In genomic region chr4:101356928-101357327, GRCh38 we compare ENCODE assay signal across 13 cellular contexts. TPM values are rescaled to one million over a fixed set of nuclear protein-coding genes. Genes with fewer than 3 reads are reported as not detected.
DNase-seq lines count a peak whose midpoint lies in the region; ATAC-seq, FAIRE-seq and TF ChIP-seq lines count a peak whose summit lies in the region.
"Had no signal": no experiment of that assay in that cellular context is flagged by ENCODE, and none has a peak within 500 bp of the region (broad histone marks: within the 10 kb centered on the region; RNA-seq: fewer than 3 reads in every experiment).

No MANE protein-coding gene starts in this region.

- TF ChIP-seq CTCF in upper lobe of right lung (IDR thresholded peaks at IDR 0.05): no peak
- TF ChIP-seq CTCF in D721Med (IDR thresholded peaks at IDR 0.05; ENCODE audit: insufficient read depth, missing control alignments): no peak

- H3K27ac ChIP-seq in upper lobe of right lung: no peak overlapping the region

- peak; percentile 82 for ATAC-seq in upper lobe of right lung
- no peak for ATAC-seq in HG02840 (IDR thresholded peaks at IDR 0.05; ENCODE audit: low FRiP score, unreplicated experiment)
- ATAC-seq: GM12878, left ventricle myocardium superior had no signal

- intact Hi-C loops in upper lobe of right lung (cut with DNase I): no loop called here

- H3K27me3 ChIP-seq in upper lobe of right lung: no peaks in the 10 kb centered on the region

- no peaks in the 10 kb centered on the region for H3K36me3 ChIP-seq in upper lobe of right lung

- FAIRE-seq in D721Med (lab: Jason Lieb, UNC): no peak
- FAIRE-seq: GM12878 had no signal

- H3K4me1 ChIP-seq in upper lobe of right lung: peaks cover 5% of the 10 kb centered on the region

- no peaks in the 10 kb centered on the region for H3K9me3 ChIP-seq in upper lobe of right lung

- no peak overlapping the region for H3K4me3 ChIP-seq in upper lobe of right lung
- H3K4me3 ChIP-seq: GM12878 had no signal

- DNase-seq in HPDE6-E6E7 (ENCODE audit: extremely low spot score) (peak; percentile 89), amniotic stem cell (lab: John Stamatoyannopoulos, UW) (peak; percentile 71), kidney glomerular epithelial cell (lab: John Stamatoyannopoulos, UW) (peak; percentile 90), upper lobe of right lung (no peak), D721Med (ENCODE audit: insufficient read length, low spot score) (no peak), NCI-H1930 (lab: John Stamatoyannopoulos, UW) (no peak), iPS-NIHi7 (ENCODE audit: extremely low spot score) (no peak)
- DNase-seq: activated T-cell treated with anti-CD3 and anti-CD28 coated beads, Interleukin-2, amount 50 U/mL, for 1 hour; left ventricle myocardium superior; NCI-H187; stimulated activated CD4-positive, alpha-beta T cell treated with anti-CD3 and anti-CD28 coated beads, Interleukin-15, amount 100 ng/mL, for 24 hours had no signal

RNA-seq across cellular contexts. Expression of gene PPP3CA, which starts 9.6 kb away (rescaled TPM):
- 48.0 TPM for total RNA-seq in upper lobe of right lung

Comparison
In these comparisons a context has a peak if more than half of its experiments do, and no peak if none do; other contexts are left out.
1. DNase-seq: peak in HPDE6-E6E7 (single experiment), amniotic stem cell (single experiment) and kidney glomerular epithelial cell (single experiment); none in upper lobe of right lung (single experiment), D721Med (single experiment), NCI-H1930 (0 of 2) and iPS-NIHi7 (single experiment).